16 cellular contexts compared by ENCODE assay signal in genomic region chr1:226069818-226070489, GRCh38. TPM values are rescaled to one million over a fixed set of nuclear protein-coding genes. Genes with fewer than 3 reads are reported as not detected.
DNase-seq lines count a peak whose midpoint lies in the region; ATAC-seq lines count a peak whose summit lies in the region.
"Had no signal": no experiment of that assay in that cellular context is flagged by ENCODE, and none has a peak within 500 bp of the region (broad histone marks: within the 10 kb centered on the region; RNA-seq: fewer than 3 reads in every experiment).

No MANE protein-coding gene starts in this region.

- H3K4me3 Mint-ChIP-seq in activated CD4-positive, alpha-beta memory T cell treated with anti-CD3 and anti-CD28 coated beads, Interleukin-2, amount 10 ng/mL, durations not matched to agents 7 days and 5 days, result no peak overlapping the region
- no peak overlapping the region for H3K4me3 Mint-ChIP-seq in memory B cell

- peak overlapping the region; percentile 68 for H3K27ac Mint-ChIP-seq in activated CD4-positive, alpha-beta memory T cell treated with anti-CD3 and anti-CD28 coated beads, Interleukin-2, amount 10 ng/mL, durations not matched to agents 7 days and 5 days
- no peak overlapping the region for H3K27ac Mint-ChIP-seq in memory B cell

- no peaks in the 10 kb centered on the region for H3K9me3 Mint-ChIP-seq in activated CD4-positive, alpha-beta memory T cell treated with anti-CD3 and anti-CD28 coated beads, Interleukin-2, amount 10 ng/mL, durations not matched to agents 7 days and 5 days
- no peaks in the 10 kb centered on the region for H3K9me3 Mint-ChIP-seq in memory B cell

- POLR2A ChIA-PET in activated CD4-positive, alpha-beta memory T cell treated with anti-CD3 and anti-CD28 coated beads, Interleukin-2, amount 10 ng/mL, durations not matched to agents 7 days and 5 days (lab: Charles Lee), result interaction anchor here (0.8 to 3.7 kb wide), 8 partner anchors 8 to 146 kb away, joined by 3 to 16 read pairs (median 3); partner anchors contain the start of genes PYCR2 and SDE2

- peaks cover 82% of the 10 kb centered on the region for H3K36me3 Mint-ChIP-seq in activated CD4-positive, alpha-beta memory T cell treated with anti-CD3 and anti-CD28 coated beads, Interleukin-2, amount 10 ng/mL, durations not matched to agents 7 days and 5 days (ENCODE audit: low read depth)
- peaks cover 30% of the 10 kb centered on the region for H3K36me3 Mint-ChIP-seq in memory B cell

- CTCF ChIA-PET in activated CD4-positive, alpha-beta memory T cell treated with anti-CD3 and anti-CD28 coated beads, Interleukin-2, amount 10 ng/mL, durations not matched to agents 7 days and 5 days (lab: Charles Lee), result interaction anchor here (0.9 to 1.7 kb wide), 4 partner anchors 9 to 73 kb away, joined by 3 to 5 read pairs (median 3); no protein-coding TSS in a partner anchor

- peaks cover 46% of the 10 kb centered on the region for H3K4me1 Mint-ChIP-seq in activated CD4-positive, alpha-beta memory T cell treated with anti-CD3 and anti-CD28 coated beads, Interleukin-2, amount 10 ng/mL, durations not matched to agents 7 days and 5 days
- H3K4me1 Mint-ChIP-seq in memory B cell, result peaks cover 30% of the 10 kb centered on the region

- ATAC-seq in memory B cell (ENCODE audit: low read depth) (peak; percentile 17), HG02798 (IDR thresholded peaks at IDR 0.05; ENCODE audit: poor library complexity, unreplicated experiment) (no peak)
- ATAC-seq: GM12878, HepG2, right cardiac atrium had no signal

- H3K27me3 Mint-ChIP-seq in activated CD4-positive, alpha-beta memory T cell treated with anti-CD3 and anti-CD28 coated beads, Interleukin-2, amount 10 ng/mL, durations not matched to agents 7 days and 5 days, result no peaks in the 10 kb centered on the region
- H3K27me3 Mint-ChIP-seq in memory B cell, result no peaks in the 10 kb centered on the region

- peak; percentile 20 for DNase-seq in stimulated activated CD4-positive, alpha-beta T cell treated with anti-CD3 and anti-CD28 coated beads, Interleukin-15, amount 100 ng/mL, for 24 hours
- DNase-seq in stimulated activated CD4-positive, alpha-beta T cell treated with anti-CD3 and anti-CD28 coated beads, Interleukin-12 subunit alpha, Interleukin-12 subunit beta, amount 100 ng/mL, for 4 hours, result no peak
- DNase-seq in activated CD4-positive, alpha-beta memory T cell treated with anti-CD3 and anti-CD28 coated beads, Interleukin-2, amount 10 ng/mL, durations not matched to agents 7 days and 5 days, result no peak
- DNase-seq in memory B cell (ENCODE audit: low spot score in 2 of 2), result no peak
- no peak for DNase-seq in NCI-H2029 treated with DMSO at 0.1 percent for 48 hours (lab: John Stamatoyannopoulos, UW)
- DNase-seq in NK-92 treated with Interleukin-12 subunit alpha and Interleukin-12 subunit beta, amount 100 ng/mL, for 24 hours (lab: John Stamatoyannopoulos, UW), result no peak
- DNase-seq: aorta, kidney glomerular epithelial cell, midbrain, MM.1S, NCI-H1694, nucleus accumbens, right cardiac atrium had no signal

RNA-seq across cellular contexts. Expression of gene H3-3A, which starts 7.4 kb away (rescaled TPM):
- total RNA-seq in activated CD4-positive, alpha-beta memory T cell treated with anti-CD3 and anti-CD28 coated beads, Interleukin-2, amount 10 ng/mL, durations not matched to agents 7 days and 5 days, result 100 to 1,000 TPM; 480 to 486 TPM
